ENCODE assay signal across 8 cellular contexts in the genomic region with DNA sequence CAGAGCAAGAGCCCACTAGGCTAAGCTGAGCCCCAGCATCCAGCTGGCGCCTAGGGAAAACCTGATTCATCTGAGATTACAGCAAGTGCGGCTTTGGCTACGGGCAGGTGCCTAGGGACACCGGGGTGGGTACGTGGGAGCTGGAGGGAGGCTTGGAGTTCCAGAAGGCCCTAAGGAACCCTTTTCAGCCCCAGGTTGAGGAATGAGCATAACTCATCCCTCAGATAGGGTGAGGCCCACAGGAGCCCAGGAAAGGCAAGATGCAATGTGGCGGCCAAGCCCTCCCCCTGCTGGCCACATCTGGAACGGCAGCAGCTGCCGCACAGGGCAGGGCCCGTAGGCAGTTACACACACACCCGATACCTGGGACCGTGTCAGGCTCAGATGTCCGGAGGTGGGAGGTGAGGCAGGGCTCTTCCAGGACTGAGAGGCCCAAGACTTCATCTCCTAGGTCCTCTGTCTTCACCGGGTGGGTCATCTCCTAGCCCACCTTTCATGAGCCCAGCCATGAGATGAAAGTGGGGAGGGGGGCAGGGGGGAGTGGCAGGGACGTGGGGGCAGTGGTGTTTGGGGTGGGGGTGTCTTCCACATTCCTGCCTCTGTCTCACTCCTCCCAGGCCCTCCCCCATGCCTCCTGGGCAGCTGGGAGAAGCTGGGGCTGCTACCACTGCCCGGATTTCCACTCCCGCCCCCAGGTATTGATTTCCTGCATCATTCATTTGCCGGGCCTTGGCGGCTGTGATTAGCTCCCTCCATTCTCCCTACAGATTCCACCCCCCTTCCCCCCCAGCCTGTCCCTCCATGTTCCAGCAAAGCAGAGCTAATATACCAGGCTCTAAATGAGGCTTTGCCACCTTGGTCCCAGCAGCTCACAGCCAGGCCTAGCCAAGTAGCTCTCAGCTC. TPM values are rescaled to one million over a fixed set of nuclear protein-coding genes. Genes with fewer than 3 reads are reported as not detected.
A peak's percentile ranks its signal among the peaks of the same experiment; 100 is the strongest.
DNase-seq lines count a peak whose midpoint lies in the region; ATAC-seq, FAIRE-seq and TF ChIP-seq lines count a peak whose summit lies in the region.

No MANE protein-coding gene starts in this region.

- POLR2A ChIA-PET in CD8-positive, alpha-beta memory T cell (lab: Charles Lee): no interaction called here

- peaks cover 39% of the 10 kb centered on the region for H3K27me3 ChIP-seq in CD8-positive, alpha-beta memory T cell (ENCODE audit: insufficient read depth, low read length, poor library complexity, severe bottlenecking)

- peak overlapping the region in 2 of 7 donors; percentile 36 to 60 for H3K4me3 Mint-ChIP-seq in CD8-positive, alpha-beta memory T cell

- no peak overlapping the region for H3K27ac ChIP-seq in CD8-positive, alpha-beta memory T cell (ENCODE audit: low read depth, low read length)

- H3K27me3 Mint-ChIP-seq in CD8-positive, alpha-beta memory T cell: peaks cover 8 to 28% of the 10 kb centered on the region in 2 donors

- no peaks in the 10 kb centered on the region for H3K36me3 ChIP-seq in CD8-positive, alpha-beta memory T cell (ENCODE audit: insufficient read depth, low read length)

- FAIRE-seq in H54 (lab: Jason Lieb, UNC): peak; percentile 33

- no peak for TF ChIP-seq POLR2A in H54 (IDR thresholded peaks at IDR 0.05; ENCODE audit: low read depth, low read length)

- peak overlapping the region in 1 of 8 donors; percentile 57 for H3K27ac Mint-ChIP-seq in CD8-positive, alpha-beta memory T cell

- peaks cover 0 to 3% (median 0%) of the 10 kb centered on the region in 3 donors for H3K36me3 Mint-ChIP-seq in CD8-positive, alpha-beta memory T cell

- no peaks in the 10 kb centered on the region for H3K9me3 Mint-ChIP-seq in CD8-positive, alpha-beta memory T cell

- peaks cover 18 to 29% (median 28%) of the 10 kb centered on the region in 3 donors for H3K4me1 Mint-ChIP-seq in CD8-positive, alpha-beta memory T cell

- no peak overlapping the region for H3K4me3 ChIP-seq in CD8-positive, alpha-beta memory T cell (ENCODE audit: low read length)

- DNase-seq in CD8-positive, alpha-beta memory T cell: peak; percentile 64 to 81 (median 66)
- DNase-seq in H54 (ENCODE audit: insufficient read length, low spot score) (peak; percentile 90), NCI-H2171 treated with DMSO at 0.1 percent for 48 hours (lab: John Stamatoyannopoulos, UW) (peak; percentile 81), cerebellar cortex (ENCODE audit: low spot score) (peak; percentile 70), left lobe of liver (ENCODE audit: low spot score) (peak; percentile 81)
- DNase-seq in activated CD4-positive, alpha-beta T cell treated with anti-CD3 and anti-CD28 coated beads for 24 hours (ENCODE audit: low read depth in 2 of 2): peak; percentile 69 to 79
- peak; percentile 63 to 79 for DNase-seq in stimulated activated CD4-positive, alpha-beta T cell treated with anti-CD3 and anti-CD28 coated beads, Interleukin-4, amount 100 ng/mL, for 48 hours (ENCODE audit: low read depth in 2 of 2)

- CTCF ChIA-PET in CD8-positive, alpha-beta memory T cell (lab: Charles Lee): interaction anchor here (0.6 to 2.9 kb wide), 28 partner anchors 8 to 415 kb away, joined by 3 to 33 read pairs (median 4); no protein-coding TSS in a partner anchor

- peak; percentile 94 for ATAC-seq in left lobe of liver
- ATAC-seq in GM19452 (IDR thresholded peaks at IDR 0.05; ENCODE audit: unreplicated experiment): no peak

- H3K4me1 ChIP-seq in CD8-positive, alpha-beta memory T cell (ENCODE audit: insufficient read depth, low read length): peaks cover 15% of the 10 kb centered on the region

- H3K9me3 ChIP-seq in CD8-positive, alpha-beta memory T cell (ENCODE audit: low read length): no peaks in the 10 kb centered on the region

RNA-seq across cellular contexts. Expression of gene MDGA1, which starts 5.5 kb away (rescaled TPM):
- total RNA-seq in CD8-positive, alpha-beta memory T cell: 1 to 10 TPM; 4.4 to 4.7 TPM
- 2.5 TPM for polyA plus RNA-seq in CD8-positive, alpha-beta memory T cell
- total RNA-seq in left lobe of liver: 0.40 TPM
